In the genomic region with DNA sequence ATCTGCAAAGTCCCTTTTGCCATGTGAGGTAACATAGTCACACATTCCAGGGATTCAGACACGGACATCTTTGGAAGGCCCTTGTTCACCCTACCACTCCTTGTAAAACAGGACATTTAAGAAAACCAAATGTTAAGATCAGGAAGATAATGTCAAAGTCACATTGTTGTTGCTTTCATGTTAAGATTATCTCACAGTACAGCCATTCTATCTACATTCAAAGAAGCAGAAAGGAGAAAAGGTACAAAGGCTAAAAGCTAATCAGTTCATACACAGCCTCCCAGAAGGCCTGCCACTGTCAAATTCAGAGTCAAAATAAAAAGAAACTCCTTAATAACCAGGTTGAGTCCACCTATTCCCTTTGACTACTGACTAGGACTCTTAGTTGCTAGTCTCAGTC, we compare ENCODE assay signal across 15 cellular contexts.
DNase-seq lines count a peak whose midpoint lies in the region; ATAC-seq, FAIRE-seq and TF ChIP-seq lines count a peak whose summit lies in the region.
"Had no signal": no experiment of that assay in that cellular context is flagged by ENCODE, and none has a peak within 500 bp of the region (broad histone marks: within the 10 kb centered on the region; RNA-seq: fewer than 3 reads in every experiment).

No MANE protein-coding gene starts in this region.

- no peaks in the 10 kb centered on the region for H3K9me2 ChIP-seq in hepatocyte (replicated peaks; ENCODE audit: insufficient read depth)

- no peak for DNase-seq in activated naive CD8-positive, alpha-beta T cell treated with anti-CD3 and anti-CD28 coated beads for 36 hours
- DNase-seq in T-helper 17 cell (no peak), hepatocyte (ENCODE audit: low spot score) (no peak), small intestine (peak; percentile 1), epidermal melanocyte (ENCODE audit: insufficient read length, low spot score) (no peak), NOMO-1 (lab: John Stamatoyannopoulos, UW; ENCODE audit: unreplicated experiment in 2 of 2) (no peak)
- DNase-seq: ACHN; Calu3; CD4-positive, CD25-positive, alpha-beta regulatory T cell; DMS 273 treated with DMSO at 0.1 percent for 48 hours had no signal

- no peaks in the 10 kb centered on the region for H3K9me3 ChIP-seq in T-helper 17 cell (ENCODE audit: control insufficient read depth, low read length, poor library complexity, severe bottlenecking)
- H3K9me3 ChIP-seq in hepatocyte (ENCODE audit: low read depth) = no peaks in the 10 kb centered on the region
- no peaks in the 10 kb centered on the region for H3K9me3 ChIP-seq in small intestine (ENCODE audit: control insufficient read depth, low read depth)
- H3K9me3 ChIP-seq: BLaER1 treated with 17β-estradiol and CSF1 and Interleukin-3, amounts not matched to agents 10 nM and 100 nM had no signal

- no peaks in the 10 kb centered on the region for H3K36me3 ChIP-seq in hepatocyte (replicated peaks; ENCODE audit: insufficient read depth, low read depth)
- H3K36me3 ChIP-seq in small intestine (ENCODE audit: control insufficient read depth in 2 of 2, insufficient read depth in 2 of 2, low read length in 2 of 2) = no peaks in the 10 kb centered on the region

- H3K27me3 ChIP-seq in hepatocyte (no peaks in the 10 kb centered on the region), small intestine (ENCODE audit: control insufficient read depth in 2 of 2, insufficient read depth in 2 of 2, low read length in 2 of 2) (no peaks in the 10 kb centered on the region)
- H3K27me3 ChIP-seq: BLaER1 treated with 17β-estradiol and CSF1 and Interleukin-3, amounts not matched to agents 10 nM and 100 nM had no signal

- H3K27ac Mint-ChIP-seq in activated naive CD8-positive, alpha-beta T cell = peak overlapping the region; percentile 50
- H3K27ac Mint-ChIP-seq in activated naive CD8-positive, alpha-beta T cell treated with anti-CD3 and anti-CD28 coated beads for 36 hours = no peak overlapping the region
- H3K27ac Mint-ChIP-seq in T-helper 17 cell = peak overlapping the region; percentile 73

- peaks cover 11% of the 10 kb centered on the region for H3K9me3 Mint-ChIP-seq in activated naive CD8-positive, alpha-beta T cell (ENCODE audit: low read depth)
- H3K9me3 Mint-ChIP-seq in activated naive CD8-positive, alpha-beta T cell treated with anti-CD3 and anti-CD28 coated beads for 36 hours = peaks cover 12% of the 10 kb centered on the region

- no peak for ATAC-seq in T-helper 17 cell
- no peak for ATAC-seq in HG02970 (IDR thresholded peaks at IDR 0.05; ENCODE audit: low FRiP score, unreplicated experiment)
- ATAC-seq: HCT116 had no signal

- no peak overlapping the region for H3K4me3 ChIP-seq in hepatocyte
- H3K4me3 ChIP-seq in small intestine (ENCODE audit: low read depth in 1 of 2, low read length in 2 of 2) = no peak overlapping the region
- H3K4me3 ChIP-seq: BLaER1 treated with 17β-estradiol and CSF1 and Interleukin-3, amounts not matched to agents 10 nM and 100 nM had no signal

- no peak overlapping the region for H2AFZ ChIP-seq in hepatocyte

- H3K27ac ChIP-seq in hepatocyte = peak overlapping the region; percentile 32
- no peak overlapping the region for H3K27ac ChIP-seq in small intestine (ENCODE audit: low read depth in 1 of 2, low read length in 1 of 2)
- H3K27ac ChIP-seq: BLaER1 treated with 17β-estradiol and CSF1 and Interleukin-3, amounts not matched to agents 10 nM and 100 nM had no signal

- no peaks in the 10 kb centered on the region for H3K27me3 Mint-ChIP-seq in activated naive CD8-positive, alpha-beta T cell
- H3K27me3 Mint-ChIP-seq in activated naive CD8-positive, alpha-beta T cell treated with anti-CD3 and anti-CD28 coated beads for 36 hours = no peaks in the 10 kb centered on the region
- no peaks in the 10 kb centered on the region for H3K27me3 Mint-ChIP-seq in T-helper 17 cell
- H3K27me3 Mint-ChIP-seq: CD4-positive, CD25-positive, alpha-beta regulatory T cell had no signal

- no peaks in the 10 kb centered on the region for H3K79me2 ChIP-seq in hepatocyte

- H3K36me3 Mint-ChIP-seq in activated naive CD8-positive, alpha-beta T cell = peaks cover 56% of the 10 kb centered on the region
- peaks cover 50% of the 10 kb centered on the region for H3K36me3 Mint-ChIP-seq in activated naive CD8-positive, alpha-beta T cell treated with anti-CD3 and anti-CD28 coated beads for 36 hours
- H3K36me3 Mint-ChIP-seq in T-helper 17 cell (ENCODE audit: low read depth) = peaks cover 27% of the 10 kb centered on the region

- H3K4me2 ChIP-seq in hepatocyte = no peak overlapping the region
- H3K4me2 ChIP-seq: BLaER1 treated with 17β-estradiol and CSF1 and Interleukin-3, amounts not matched to agents 10 nM and 100 nM had no signal

- no peak for FAIRE-seq in small intestine (lab: Jason Lieb, UNC)
- FAIRE-seq: H54 had no signal

- no peak overlapping the region for H3K4me3 Mint-ChIP-seq in activated naive CD8-positive, alpha-beta T cell
- H3K4me3 Mint-ChIP-seq in activated naive CD8-positive, alpha-beta T cell treated with anti-CD3 and anti-CD28 coated beads for 36 hours = no peak overlapping the region
- H3K4me3 Mint-ChIP-seq in T-helper 17 cell = peak overlapping the region; percentile 45
- H3K4me3 Mint-ChIP-seq: CD4-positive, CD25-positive, alpha-beta regulatory T cell had no signal

- H4K20me1 ChIP-seq in hepatocyte (ENCODE audit: insufficient read depth, poor library complexity, severe bottlenecking) = no peaks in the 10 kb centered on the region
- H4K20me1 ChIP-seq: BLaER1 treated with 17β-estradiol and CSF1 and Interleukin-3, amounts not matched to agents 10 nM and 100 nM had no signal

- WGBS in hepatocyte (ENCODE audit: low lambda C conversion rate, missing lambda C conversion rate) = 48% methylated on average over 1 of the region's 1 CpG
- WGBS in small intestine, 3 donors = 29 to 62% (median 39%) methylated on average over 1 of the region's 1 CpG

- no peak for TF ChIP-seq CTCF in hepatocyte (IDR thresholded peaks at IDR 0.05; ENCODE audit: poor library complexity)

- H3K4me1 Mint-ChIP-seq in activated naive CD8-positive, alpha-beta T cell (ENCODE audit: low read depth) = peaks cover 27% of the 10 kb centered on the region
- peaks cover 10% of the 10 kb centered on the region for H3K4me1 Mint-ChIP-seq in activated naive CD8-positive, alpha-beta T cell treated with anti-CD3 and anti-CD28 coated beads for 36 hours
- peaks cover 22% of the 10 kb centered on the region for H3K4me1 Mint-ChIP-seq in T-helper 17 cell

- H3K4me1 ChIP-seq in hepatocyte (ENCODE audit: insufficient read depth) (peaks cover 24% of the 10 kb centered on the region), small intestine (ENCODE audit: control insufficient read depth in 2 of 2, insufficient read depth in 1 of 2, low read depth in 1 of 2, low read length in 1 of 2) (no peaks in the 10 kb centered on the region)
